Comparison of ENCODE assay signal across 12 cellular contexts in genomic region chr6:118710616-118711015, GRCh38. TPM values are rescaled to one million over a fixed set of nuclear protein-coding genes. Genes with fewer than 3 reads are reported as not detected.
DNase-seq lines count a peak whose midpoint lies in the region; ATAC-seq and TF ChIP-seq lines count a peak whose summit lies in the region.
"Had no signal": no experiment of that assay in that cellular context is flagged by ENCODE, and none has a peak within 500 bp of the region (broad histone marks: within the 10 kb centered on the region; RNA-seq: fewer than 3 reads in every experiment).

No MANE protein-coding gene starts in this region.

- no peaks in the 10 kb centered on the region for H3K36me3 ChIP-seq in SU-DHL-6 (ENCODE audit: low read length)
- H3K36me3 ChIP-seq: cardiac muscle cell had no signal

- no peak for DNase-seq in activated CD4-positive, alpha-beta T cell treated with anti-CD3 and anti-CD28 coated beads, Interleukin-2, amount 10 ng/mL, durations not matched to agents 7 days and 5 days
- DNase-seq in activated CD4-positive, alpha-beta T cell treated with anti-CD3 and anti-CD28 coated beads, Interleukin-2, amount 50 U/mL, for 1 hour = no peak
- DNase-seq in dorsolateral prefrontal cortex (no peak), NCI-H446 treated with DMSO at 0.1 percent for 48 hours (lab: John Stamatoyannopoulos, UW) (no peak)
- DNase-seq in stimulated activated naive B cell treated with anti-CD40 and anti-IgM and Interleukin-4, amounts not matched to agents 10 μg/mL and 1 μg/mL and 100 μg/mL, for 72 hours = no peak
- DNase-seq: NCI-H1105 treated with DMSO at 0.1 percent for 48 hours, testis had no signal

- H3K4me3 Mint-ChIP-seq in activated CD4-positive, alpha-beta T cell treated with anti-CD3 and anti-CD28 coated beads, Interleukin-2, amount 10 ng/mL, durations not matched to agents 7 days and 5 days = peak overlapping the region; percentile 98
- H3K4me3 Mint-ChIP-seq in stimulated activated naive B cell treated with anti-CD40 and anti-IgM and Interleukin-4, amounts not matched to agents 10 μg/mL and 1 μg/mL and 100 μg/mL, for 72 hours = no peak overlapping the region

- H4K20me1 ChIP-seq in SU-DHL-6 (ENCODE audit: low read depth, low read length) = no peaks in the 10 kb centered on the region

- no peaks in the 10 kb centered on the region for H3K9me2 ChIP-seq in SU-DHL-6 (replicated peaks; ENCODE audit: insufficient read depth, low read length)

- intact Hi-C loops in dorsolateral prefrontal cortex (cut with DNase I) = loop anchor here in 1 of 2 donors (5.0 kb wide), 1 partner anchor 72 kb away; no protein-coding TSS in a partner anchor

- H3K9ac ChIP-seq in SU-DHL-6 (ENCODE audit: low read length) = peak overlapping the region; percentile 63

- peaks cover 4% of the 10 kb centered on the region; the same call in 1 of the 2 replicates for H3K79me2 ChIP-seq in SU-DHL-6 (ENCODE audit: insufficient read depth, low read length)

- ATAC-seq in stimulated activated naive B cell treated with anti-CD40 and anti-IgM and Interleukin-4, amounts not matched to agents 10 μg/mL and 1 μg/mL and 100 μg/mL, for 72 hours (replicated peaks) = no peak
- ATAC-seq in GM18520 (IDR thresholded peaks at IDR 0.05; ENCODE audit: unreplicated experiment) (no peak), GM21723 (IDR thresholded peaks at IDR 0.05; ENCODE audit: unreplicated experiment) (no peak)
- ATAC-seq: HCT116 had no signal

- POLR2A ChIA-PET in activated CD4-positive, alpha-beta T cell treated with anti-CD3 and anti-CD28 coated beads, Interleukin-2, amount 10 ng/mL, durations not matched to agents 7 days and 5 days (lab: Charles Lee) = interaction anchor here (0.6 to 1.4 kb wide), 3 partner anchors 59 to 90 kb away, joined by 3 to 4 read pairs (median 3); partner anchors contain the start of gene CEP85L

- no peaks in the 10 kb centered on the region for H3K27me3 Mint-ChIP-seq in activated CD4-positive, alpha-beta T cell treated with anti-CD3 and anti-CD28 coated beads, Interleukin-2, amount 10 ng/mL, durations not matched to agents 7 days and 5 days
- H3K27me3 Mint-ChIP-seq in stimulated activated naive B cell treated with anti-CD40 and anti-IgM and Interleukin-4, amounts not matched to agents 10 μg/mL and 1 μg/mL and 100 μg/mL, for 72 hours = no peaks in the 10 kb centered on the region

- peak overlapping the region; percentile 96 for H3K27ac Mint-ChIP-seq in activated CD4-positive, alpha-beta T cell treated with anti-CD3 and anti-CD28 coated beads, Interleukin-2, amount 10 ng/mL, durations not matched to agents 7 days and 5 days
- peak overlapping the region; percentile 3 for H3K27ac Mint-ChIP-seq in stimulated activated naive B cell treated with anti-CD40 and anti-IgM and Interleukin-4, amounts not matched to agents 10 μg/mL and 1 μg/mL and 100 μg/mL, for 72 hours

- H3K27ac ChIP-seq in SU-DHL-6 (ENCODE audit: low read depth, low read length) (peak overlapping the region; percentile 32; the same call in 1 of the 2 replicates), dorsolateral prefrontal cortex (peak overlapping the region in 40 of 59 donors; percentile 2 to 81 (median 56))
- H3K27ac ChIP-seq: cardiac muscle cell, testis had no signal

- peaks cover 4% of the 10 kb centered on the region for H3K9me3 Mint-ChIP-seq in activated CD4-positive, alpha-beta T cell treated with anti-CD3 and anti-CD28 coated beads, Interleukin-2, amount 10 ng/mL, durations not matched to agents 7 days and 5 days
- H3K9me3 Mint-ChIP-seq in stimulated activated naive B cell treated with anti-CD40 and anti-IgM and Interleukin-4, amounts not matched to agents 10 μg/mL and 1 μg/mL and 100 μg/mL, for 72 hours = peaks cover 2 to 4% of the 10 kb centered on the region in 2 donors

- H2AFZ ChIP-seq in SU-DHL-6 (ENCODE audit: low read depth, low read length, severe bottlenecking) = peak overlapping the region; percentile 85

- H3K4me2 ChIP-seq in SU-DHL-6 (ENCODE audit: low read depth, low read length, poor library complexity, severe bottlenecking) = peak overlapping the region; percentile 76

- H3K4me1 Mint-ChIP-seq in activated CD4-positive, alpha-beta T cell treated with anti-CD3 and anti-CD28 coated beads, Interleukin-2, amount 10 ng/mL, durations not matched to agents 7 days and 5 days = peaks cover 62% of the 10 kb centered on the region
- H3K4me1 Mint-ChIP-seq in stimulated activated naive B cell treated with anti-CD40 and anti-IgM and Interleukin-4, amounts not matched to agents 10 μg/mL and 1 μg/mL and 100 μg/mL, for 72 hours = peaks cover 36 to 52% of the 10 kb centered on the region in 2 donors

- H3K27me3 ChIP-seq in SU-DHL-6 (ENCODE audit: low read length) = no peaks in the 10 kb centered on the region
- no peaks in the 10 kb centered on the region for H3K27me3 ChIP-seq in dorsolateral prefrontal cortex
- H3K27me3 ChIP-seq: cardiac muscle cell, testis had no signal

- CTCF ChIA-PET in activated CD4-positive, alpha-beta T cell treated with anti-CD3 and anti-CD28 coated beads, Interleukin-2, amount 10 ng/mL, durations not matched to agents 7 days and 5 days (lab: Charles Lee) = interaction anchor here (0.9 to 1.7 kb wide), 2 partner anchors 8 to 59 kb away, joined by 3 to 6 read pairs; partner anchors contain the start of gene CEP85L

- H3K4me3 ChIP-seq in SU-DHL-6 (ENCODE audit: insufficient read depth, low read length, poor library complexity, severe bottlenecking) (peak overlapping the region; percentile 42), dorsolateral prefrontal cortex (peak overlapping the region in 1 of 59 donors; percentile 20)
- H3K4me3 ChIP-seq: cardiac muscle cell, testis had no signal

- TF ChIP-seq CTCF in SU-DHL-6 (IDR thresholded peaks at IDR 0.05; ENCODE audit: insufficient read depth, low read length, poor library complexity, severe bottlenecking) = no peak
- TF ChIP-seq CTCF in dorsolateral prefrontal cortex (IDR thresholded peaks at IDR 0.05 in 54 of 56, conservative IDR thresholded peaks at IDR 0.05 in 2 of 56; ENCODE audit: low read depth in 1 of 56, partially characterized antibody in 56 of 56) = no peak

- H3K36me3 Mint-ChIP-seq in activated CD4-positive, alpha-beta T cell treated with anti-CD3 and anti-CD28 coated beads, Interleukin-2, amount 10 ng/mL, durations not matched to agents 7 days and 5 days (ENCODE audit: low read depth) = peaks cover 34% of the 10 kb centered on the region
- peaks cover 2 to 3% of the 10 kb centered on the region in 2 donors for H3K36me3 Mint-ChIP-seq in stimulated activated naive B cell treated with anti-CD40 and anti-IgM and Interleukin-4, amounts not matched to agents 10 μg/mL and 1 μg/mL and 100 μg/mL, for 72 hours

- no peaks in the 10 kb centered on the region for H3K9me3 ChIP-seq in SU-DHL-6 (ENCODE audit: insufficient read depth, low read length)
- H3K9me3 ChIP-seq: testis had no signal

- H3F3A ChIP-seq in SU-DHL-6 (ENCODE audit: insufficient read depth) = 0 out of 2 replicates have a peak, but pooled peaks cover 6% of the 10 kb centered on the region

RNA-seq across cellular contexts. Expression of gene CEP85L, which starts 59.2 kb away (rescaled TPM):
- 10 to 100 TPM; 47.9 to 50.3 TPM for total RNA-seq in activated CD4-positive, alpha-beta T cell treated with anti-CD3 and anti-CD28 coated beads, Interleukin-2, amount 10 ng/mL, durations not matched to agents 7 days and 5 days
- 10 to 100 TPM; 25.2 to 62.1 (median 36.1) TPM for total RNA-seq in dorsolateral prefrontal cortex
